In the genomic region with DNA sequence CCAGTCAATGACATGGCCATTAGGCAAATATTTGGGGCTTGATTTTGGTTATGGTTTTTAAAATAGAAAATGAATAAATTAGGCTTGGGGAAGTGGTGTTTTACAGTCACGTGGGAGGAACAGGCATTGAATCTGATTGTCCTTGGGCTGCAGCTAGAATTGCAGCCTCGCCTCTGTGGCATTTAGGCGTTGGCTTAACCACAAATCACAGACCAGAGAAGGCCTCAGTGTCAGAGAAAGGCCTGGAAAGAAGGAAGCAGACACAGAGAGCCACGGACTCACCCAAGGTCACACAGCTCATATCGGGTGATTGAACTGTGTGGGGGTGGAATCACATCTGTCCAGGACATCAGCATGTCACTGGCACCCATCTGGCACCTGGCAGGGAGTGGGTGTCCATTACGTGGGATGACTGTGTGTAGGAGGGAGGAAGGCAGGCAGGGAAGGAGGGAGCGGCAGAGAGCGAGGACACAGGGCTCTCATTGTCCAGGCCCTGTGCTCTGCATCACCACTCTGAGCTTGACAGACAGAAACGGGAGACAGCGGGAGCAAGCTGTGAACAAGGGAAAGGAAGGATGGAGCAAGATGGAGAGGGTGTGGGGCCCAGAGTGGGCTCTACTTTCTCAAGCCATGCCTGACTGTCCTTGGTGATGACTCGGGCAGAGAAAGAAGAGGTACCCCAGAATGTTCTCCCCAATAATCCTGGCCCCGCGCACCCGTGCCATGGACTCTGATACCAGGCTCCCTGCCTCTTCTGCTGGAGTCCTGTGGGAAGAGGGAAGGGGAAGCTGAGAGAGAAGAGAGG, we compare ENCODE assay signal across 9 cellular contexts.
DNase-seq lines count a peak whose midpoint lies in the region; ATAC-seq, FAIRE-seq and TF ChIP-seq lines count a peak whose summit lies in the region.
"Had no signal": no experiment of that assay in that cellular context is flagged by ENCODE, and none has a peak within 500 bp of the region (broad histone marks: within the 10 kb centered on the region; RNA-seq: fewer than 3 reads in every experiment).

No MANE protein-coding gene starts in this region.

- H3K9me3 Mint-ChIP-seq in activated CD4-positive, alpha-beta T cell treated with anti-CD3 and anti-CD28 coated beads, Interleukin-2, amount 10 ng/mL, durations not matched to agents 7 days and 5 days, result no peaks in the 10 kb centered on the region
- H3K9me3 Mint-ChIP-seq: T-cell had no signal

- FAIRE-seq in HTR-8/SVneo (lab: Jason Lieb, UNC), result peak; percentile 77
- no peak for FAIRE-seq in kidney (lab: Jason Lieb, UNC)

- H3K27me3 Mint-ChIP-seq in activated CD4-positive, alpha-beta T cell treated with anti-CD3 and anti-CD28 coated beads, Interleukin-2, amount 10 ng/mL, durations not matched to agents 7 days and 5 days, result peaks cover 4% of the 10 kb centered on the region

- peaks cover 2% of the 10 kb centered on the region for H3K27me3 ChIP-seq in AG04450 (ENCODE audit: control insufficient read depth, insufficient read depth, low read length)
- no peaks in the 10 kb centered on the region for H3K27me3 ChIP-seq in body of pancreas
- H3K27me3 ChIP-seq in left lung, result no peaks in the 10 kb centered on the region

- peak overlapping the region; percentile 88 for H3K27ac ChIP-seq in AG04450 (ENCODE audit: low read depth, low read length)
- peak overlapping the region; percentile 35 to 74 (median 49) for H3K27ac ChIP-seq in body of pancreas
- H3K27ac ChIP-seq in left lung, result peak overlapping the region in 1 of 2 donors; percentile 24
- H3K27ac ChIP-seq in kidney (ENCODE audit: low read depth in 2 of 2, low read length in 2 of 2), result no peak overlapping the region

- CTCF ChIA-PET in AG04450 (lab: Charles Lee), result interaction anchor here (1.2 to 1.4 kb wide), 2 partner anchors 235 to 398 kb away, joined by 3 read pairs; no protein-coding TSS in a partner anchor
- CTCF ChIA-PET in activated CD4-positive, alpha-beta T cell treated with anti-CD3 and anti-CD28 coated beads, Interleukin-2, amount 10 ng/mL, durations not matched to agents 7 days and 5 days (lab: Charles Lee), result no interaction called here

- no peaks in the 10 kb centered on the region for H3K36me3 ChIP-seq in body of pancreas (replicated peaks in 1 of 2; ENCODE audit: insufficient read depth in 1 of 2, low read depth in 2 of 2)
- no peaks in the 10 kb centered on the region for H3K36me3 ChIP-seq in left lung
- no peaks in the 10 kb centered on the region for H3K36me3 ChIP-seq in kidney (ENCODE audit: control insufficient read depth in 1 of 2, insufficient read depth in 2 of 2, low read length in 2 of 2)

- WGBS in body of pancreas, 2 donors, result 57 to 61% methylated on average over 14 of the region's 14 CpGs

- no peak for TF ChIP-seq POLR2A in body of pancreas (IDR thresholded peaks at IDR 0.05)

- H3K9ac ChIP-seq in kidney (ENCODE audit: low read length in 2 of 2), result no peak overlapping the region

- POLR2A ChIA-PET in AG04450 (lab: Yijun Ruan, JAX), result interaction anchor here (0.6 to 3.4 kb wide), 5 partner anchors 15 to 398 kb away, joined by 3 to 22 read pairs (median 3); a partner anchor contains a TSS
- POLR2A ChIA-PET in activated CD4-positive, alpha-beta T cell treated with anti-CD3 and anti-CD28 coated beads, Interleukin-2, amount 10 ng/mL, durations not matched to agents 7 days and 5 days (lab: Charles Lee), result no interaction called here

- no peak overlapping the region for H3K27ac Mint-ChIP-seq in activated CD4-positive, alpha-beta T cell treated with anti-CD3 and anti-CD28 coated beads, Interleukin-2, amount 10 ng/mL, durations not matched to agents 7 days and 5 days
- H3K27ac Mint-ChIP-seq: T-cell had no signal

- no peaks in the 10 kb centered on the region for H3K36me3 Mint-ChIP-seq in activated CD4-positive, alpha-beta T cell treated with anti-CD3 and anti-CD28 coated beads, Interleukin-2, amount 10 ng/mL, durations not matched to agents 7 days and 5 days (ENCODE audit: low read depth)
- H3K36me3 Mint-ChIP-seq: T-cell had no signal

- intact Hi-C loops in body of pancreas (cut with DNase I), result no loop called here
- intact Hi-C loops in left lung (cut with DNase I), result no loop called here
- intact Hi-C loops in kidney (cut with DNase I), result no loop called here

- H3K9me3 ChIP-seq in AG04450 (ENCODE audit: control insufficient read depth, insufficient read depth, low read length) (peaks cover 13% of the 10 kb centered on the region), body of pancreas (no peaks in the 10 kb centered on the region), left lung (no peaks in the 10 kb centered on the region), kidney (ENCODE audit: control insufficient read depth in 1 of 2, low read length in 2 of 2) (no peaks in the 10 kb centered on the region)

- H3K4me3 ChIP-seq in AG04450 (ENCODE audit: low read depth, low read length), result no peak overlapping the region
- H3K4me3 ChIP-seq in body of pancreas, result no peak overlapping the region
- no peak overlapping the region for H3K4me3 ChIP-seq in left lung
- no peak overlapping the region for H3K4me3 ChIP-seq in kidney (ENCODE audit: low read length in 2 of 2)

- DNase-seq in AG04450 (ENCODE audit: low read depth, low spot score) (peak; percentile 15), HTR-8/SVneo (ENCODE audit: insufficient read length, low spot score) (no peak), body of pancreas (peak in 1 of 4 donors; percentile 44), left lung (peak in 1 of 2 donors; percentile 44), kidney (no peak), T1000 (lab: John Stamatoyannopoulos, UW) (no peak)
- no peak for DNase-seq in activated CD4-positive, alpha-beta T cell treated with anti-CD3 and anti-CD28 coated beads, Interleukin-2, amount 10 ng/mL, durations not matched to agents 7 days and 5 days

- ATAC-seq in body of pancreas (no peak), left lung (peak; percentile 51), HG02571 (IDR thresholded peaks at IDR 0.05; ENCODE audit: unreplicated experiment) (no peak)
- ATAC-seq: T-cell had no signal

- no peak for TF ChIP-seq CTCF in AG04450 (IDR thresholded peaks at IDR 0.05; ENCODE audit: low read depth, low read length)
- no peak for TF ChIP-seq CTCF in body of pancreas (IDR thresholded peaks at IDR 0.05)
- TF ChIP-seq CTCF in left lung (IDR thresholded peaks at IDR 0.05), result no peak
- no peak for TF ChIP-seq CTCF in kidney (IDR thresholded peaks at IDR 0.05; ENCODE audit: borderline replicate concordance, extremely low read depth, insufficient read depth)

- H3K4me1 ChIP-seq in body of pancreas, result peaks cover 33% of the 10 kb centered on the region
- peaks cover 7 to 31% of the 10 kb centered on the region in 2 donors for H3K4me1 ChIP-seq in left lung
- H3K4me1 ChIP-seq in kidney (ENCODE audit: control insufficient read depth in 1 of 2, insufficient read depth in 1 of 2, low read depth in 1 of 2, low read length in 2 of 2), result peaks cover 0 to 4% of the 10 kb centered on the region in 2 donors

- no peaks in the 10 kb centered on the region for H3K4me1 Mint-ChIP-seq in activated CD4-positive, alpha-beta T cell treated with anti-CD3 and anti-CD28 coated beads, Interleukin-2, amount 10 ng/mL, durations not matched to agents 7 days and 5 days
- H3K4me1 Mint-ChIP-seq: T-cell had no signal

- no peak overlapping the region for H3K4me3 Mint-ChIP-seq in activated CD4-positive, alpha-beta T cell treated with anti-CD3 and anti-CD28 coated beads, Interleukin-2, amount 10 ng/mL, durations not matched to agents 7 days and 5 days
- H3K4me3 Mint-ChIP-seq: T-cell had no signal

Comparison
In these comparisons a context has a peak if more than half of its experiments do, and no peak if none do; other contexts are left out.
1. H3K27ac ChIP-seq: peak in AG04450 (single experiment) and body of pancreas (4 of 4); none in kidney (0 of 2).